In genomic region chr17:7074931-7075330, GRCh38 we compare ENCODE assay signal across 33 cellular contexts. TPM values are rescaled to one million over a fixed set of nuclear protein-coding genes. Genes with fewer than 3 reads are reported as not detected.
"Had no signal": no experiment of that assay in that cellular context is flagged by ENCODE, and none has a peak within 500 bp of the region (broad histone marks: within the 10 kb centered on the region; RNA-seq: fewer than 3 reads in every experiment).

No MANE protein-coding gene starts in this region.

- H3K4me1 Mint-ChIP-seq: activated CD4-positive, alpha-beta memory T cell treated with anti-CD3 and anti-CD28 coated beads, Interleukin-2, amount 10 ng/mL, durations not matched to agents 7 days and 5 days; activated naive CD4-positive, alpha-beta T cell treated with anti-CD3 and anti-CD28 coated beads, Interleukin-2, amount 10 ng/mL, durations not matched to agents 7 days and 5 days; activated naive CD8-positive, alpha-beta T cell treated with anti-CD3 and anti-CD28 coated beads, Interleukin-2, amount 10 ng/mL, durations not matched to agents 7 days and 5 days; brain; endodermal cell had no signal

- H3K36me3 Mint-ChIP-seq: activated naive CD4-positive, alpha-beta T cell treated with anti-CD3 and anti-CD28 coated beads, Interleukin-2, amount 10 ng/mL, durations not matched to agents 7 days and 5 days; activated naive CD4-positive, alpha-beta T cell treated with anti-CD3 and anti-CD28 coated beads, Interleukin-2, amount 50 U/mL, for 72 hours; activated naive CD8-positive, alpha-beta T cell treated with anti-CD3 and anti-CD28 coated beads, Interleukin-2, amount 10 ng/mL, durations not matched to agents 7 days and 5 days; brain had no signal

- H3K9me3 ChIP-seq: ascending aorta, breast epithelium, esophagus muscularis mucosa, gastrocnemius medialis, heart left ventricle had no signal

- H3K9me3 Mint-ChIP-seq: activated B cell treated with CpG ODN at 0.5 μM for 24 hours; activated CD4-positive, alpha-beta memory T cell treated with anti-CD3 and anti-CD28 coated beads, Interleukin-2, amount 10 ng/mL, durations not matched to agents 7 days and 5 days; activated naive CD4-positive, alpha-beta T cell treated with anti-CD3 and anti-CD28 coated beads, Interleukin-2, amount 10 ng/mL, durations not matched to agents 7 days and 5 days; activated naive CD4-positive, alpha-beta T cell treated with anti-CD3 and anti-CD28 coated beads, Interleukin-2, amount 50 U/mL, for 72 hours; activated naive CD8-positive, alpha-beta T cell treated with anti-CD3 and anti-CD28 coated beads, Interleukin-2, amount 10 ng/mL, durations not matched to agents 7 days and 5 days; activated T-cell treated with anti-CD3 and anti-CD28 coated beads, Interleukin-2, amount 50 U/mL, for 24 hours; activated T-helper 17 cell treated with anti-CD3 and anti-CD28 coated beads, Interleukin-2, amount 50 U/mL, for 72 hours; central memory CD8-positive, alpha-beta T cell; endodermal cell; T-helper 2 cell treated with Interferon-gamma antibody and Interleukin-4, amounts not matched to agents 5 μg/mL and 100 μg/mL, for 36 hours had no signal

- ATAC-seq: activated CD4-positive, CD25-positive, alpha-beta regulatory T cell treated with anti-CD3 and anti-CD28 coated beads, Interleukin-2, amount 50 U/mL, for 24 hours; activated naive CD4-positive, alpha-beta T cell treated with anti-CD3 and anti-CD28 coated beads, Interleukin-2, amount 50 U/mL, for 72 hours; activated T-helper 17 cell treated with anti-CD3 and anti-CD28 coated beads, Interleukin-2, amount 50 U/mL, for 72 hours; foreskin keratinocyte; gastrocnemius medialis; heart left ventricle; T-helper 17 cell had no signal

- H3K36me3 ChIP-seq: ascending aorta, breast epithelium, cardiac muscle cell, esophagus muscularis mucosa, gastrocnemius medialis, heart left ventricle, WERI-Rb-1 had no signal

- H3K27me3 ChIP-seq: ascending aorta, breast epithelium, cardiac muscle cell, dorsolateral prefrontal cortex, esophagus muscularis mucosa, gastrocnemius medialis, heart left ventricle had no signal

- H3K4me1 ChIP-seq: ascending aorta, breast epithelium, esophagus muscularis mucosa, foreskin keratinocyte, gastrocnemius medialis, heart left ventricle had no signal

- H3K27ac ChIP-seq: ascending aorta, breast epithelium, cardiac muscle cell, dorsolateral prefrontal cortex, esophagus muscularis mucosa, foreskin keratinocyte, gastrocnemius medialis, heart left ventricle, WERI-Rb-1 had no signal

- H3K4me3 Mint-ChIP-seq: activated B cell treated with CpG ODN at 0.5 μM for 24 hours; activated CD4-positive, alpha-beta memory T cell treated with anti-CD3 and anti-CD28 coated beads, Interleukin-2, amount 10 ng/mL, durations not matched to agents 7 days and 5 days; activated naive CD4-positive, alpha-beta T cell treated with anti-CD3 and anti-CD28 coated beads, Interleukin-2, amount 10 ng/mL, durations not matched to agents 7 days and 5 days; activated naive CD8-positive, alpha-beta T cell treated with anti-CD3 and anti-CD28 coated beads, Interleukin-2, amount 10 ng/mL, durations not matched to agents 7 days and 5 days; activated T-cell treated with anti-CD3 and anti-CD28 coated beads, Interleukin-2, amount 50 U/mL, for 24 hours; activated T-helper 17 cell treated with anti-CD3 and anti-CD28 coated beads, Interleukin-2, amount 50 U/mL, for 72 hours; brain; central memory CD8-positive, alpha-beta T cell; endodermal cell; T-helper 17 cell; T-helper 2 cell treated with Interferon-gamma antibody and Interleukin-4, amounts not matched to agents 5 μg/mL and 100 μg/mL, for 36 hours had no signal

- DNase-seq: activated B cell treated with CpG ODN at 0.5 μM for 24 hours; activated CD4-positive, alpha-beta memory T cell treated with anti-CD3 and anti-CD28 coated beads, Interleukin-2, amount 10 ng/mL, durations not matched to agents 7 days and 5 days; activated CD4-positive, alpha-beta T cell treated with anti-CD3 and anti-CD28 coated beads for 48 hours; activated CD8-positive, alpha-beta memory T cell treated with anti-CD3 and anti-CD28 coated beads, Interleukin-2, amount 50 U/mL, for 48 hours; activated gamma-delta T cell; activated naive CD4-positive, alpha-beta T cell; activated naive CD4-positive, alpha-beta T cell treated with anti-CD3 and anti-CD28 coated beads, Interleukin-2, amount 10 ng/mL, durations not matched to agents 7 days and 5 days; activated naive CD8-positive, alpha-beta T cell treated with anti-CD3 and anti-CD28 coated beads, Interleukin-2, amount 10 ng/mL, durations not matched to agents 7 days and 5 days; activated T-cell treated with anti-CD3 and anti-CD28 coated beads for 4 hours; activated T-cell treated with anti-CD3 and anti-CD28 coated beads, Interleukin-2, amount 50 U/mL, for 24 hours; dorsolateral prefrontal cortex; effector memory CD4-positive, alpha-beta T cell; endodermal cell; erythroblast; foreskin keratinocyte; gastrocnemius medialis; glutamatergic neuron; heart left ventricle; T-helper 1 cell; T-helper 17 cell; T1000; WERI-Rb-1 had no signal

- H3K4me3 ChIP-seq: ascending aorta, breast epithelium, cardiac muscle cell, dorsolateral prefrontal cortex, esophagus muscularis mucosa, gastrocnemius medialis, heart left ventricle had no signal

- H3K27ac Mint-ChIP-seq: activated B cell treated with CpG ODN at 0.5 μM for 24 hours; activated CD4-positive, alpha-beta memory T cell treated with anti-CD3 and anti-CD28 coated beads, Interleukin-2, amount 10 ng/mL, durations not matched to agents 7 days and 5 days; activated naive CD4-positive, alpha-beta T cell treated with anti-CD3 and anti-CD28 coated beads, Interleukin-2, amount 10 ng/mL, durations not matched to agents 7 days and 5 days; activated naive CD4-positive, alpha-beta T cell treated with anti-CD3 and anti-CD28 coated beads, Interleukin-2, amount 50 U/mL, for 72 hours; activated naive CD8-positive, alpha-beta T cell treated with anti-CD3 and anti-CD28 coated beads, Interleukin-2, amount 10 ng/mL, durations not matched to agents 7 days and 5 days; activated T-cell treated with anti-CD3 and anti-CD28 coated beads, Interleukin-2, amount 50 U/mL, for 24 hours; activated T-helper 17 cell treated with anti-CD3 and anti-CD28 coated beads, Interleukin-2, amount 50 U/mL, for 72 hours; brain; endodermal cell; T-helper 17 cell; T-helper 2 cell treated with Interferon-gamma antibody and Interleukin-4, amounts not matched to agents 5 μg/mL and 100 μg/mL, for 36 hours had no signal

- H3K27me3 Mint-ChIP-seq: activated B cell treated with CpG ODN at 0.5 μM for 24 hours; activated T-cell treated with anti-CD3 and anti-CD28 coated beads, Interleukin-2, amount 50 U/mL, for 24 hours; activated T-helper 17 cell treated with anti-CD3 and anti-CD28 coated beads, Interleukin-2, amount 50 U/mL, for 72 hours; central memory CD8-positive, alpha-beta T cell; T-helper 17 cell had no signal

RNA-seq across cellular contexts. Expression of gene CLEC10A, which starts 5.1 kb away (rescaled TPM):
- total RNA-seq: activated B cell treated with CpG ODN at 0.5 μM for 24 hours; activated CD4-positive, alpha-beta memory T cell treated with anti-CD3 and anti-CD28 coated beads, Interleukin-2, amount 10 ng/mL, durations not matched to agents 7 days and 5 days; activated naive CD4-positive, alpha-beta T cell treated with anti-CD3 and anti-CD28 coated beads, Interleukin-2, amount 50 U/mL, for 72 hours; activated T-helper 17 cell treated with anti-CD3 and anti-CD28 coated beads, Interleukin-2, amount 50 U/mL, for 72 hours; cardiac muscle cell; cerebellum; endodermal cell; foreskin keratinocyte had no signal

RNA-seq across cellular contexts. Expression of gene SLC16A11, which starts 31.0 kb away (rescaled TPM):
- total RNA-seq: ascending aorta, cerebellum had no signal

RNA-seq across cellular contexts. Expression of gene ASGR2, which starts 39.7 kb away (rescaled TPM):
- total RNA-seq: activated B cell treated with CpG ODN at 0.5 μM for 24 hours; activated CD4-positive, alpha-beta memory T cell treated with anti-CD3 and anti-CD28 coated beads, Interleukin-2, amount 10 ng/mL, durations not matched to agents 7 days and 5 days; activated naive CD4-positive, alpha-beta T cell treated with anti-CD3 and anti-CD28 coated beads, Interleukin-2, amount 50 U/mL, for 72 hours; activated naive CD8-positive, alpha-beta T cell treated with anti-CD3 and anti-CD28 coated beads, Interleukin-2, amount 10 ng/mL, durations not matched to agents 7 days and 5 days; activated T-helper 17 cell treated with anti-CD3 and anti-CD28 coated beads, Interleukin-2, amount 50 U/mL, for 72 hours; ascending aorta; cardiac muscle cell; cerebellum; foreskin keratinocyte had no signal
